ENCODE assay signal across 6 cellular contexts in the genomic region with DNA sequence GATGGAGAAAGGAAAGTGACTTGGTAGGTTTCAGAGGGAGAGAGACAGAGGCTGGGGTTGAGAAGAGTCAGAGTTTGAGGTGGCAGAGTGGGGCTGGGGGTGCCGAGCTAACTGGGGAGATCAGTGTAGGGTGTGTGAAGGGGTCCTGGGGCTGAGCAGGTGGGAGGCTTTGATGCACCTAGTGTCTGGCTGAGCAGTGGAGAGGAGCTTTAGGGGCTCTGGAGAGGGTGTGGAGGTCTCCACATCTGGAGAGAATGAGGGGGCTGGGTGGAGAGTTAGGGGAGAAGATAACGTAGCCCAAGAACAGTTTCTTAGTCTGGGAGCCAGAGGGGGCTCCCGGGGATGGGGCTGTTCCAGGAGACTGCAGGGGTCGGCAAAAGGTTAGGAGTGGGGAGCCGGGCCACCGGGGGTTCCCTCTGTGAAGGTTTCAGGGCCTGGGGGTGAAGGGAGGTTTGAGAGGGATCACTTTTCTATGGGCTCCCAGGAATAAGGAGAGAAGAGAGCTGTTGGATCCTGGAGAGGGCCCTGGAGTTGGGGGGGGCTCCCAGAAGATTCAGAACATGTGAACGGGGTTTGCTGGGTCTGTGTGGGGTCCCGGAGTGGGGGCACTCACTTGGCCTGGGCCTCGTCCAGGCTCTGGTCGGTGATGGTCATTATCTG. TPM values are rescaled to one million over a fixed set of nuclear protein-coding genes. Genes with fewer than 3 reads are reported as not detected.
DNase-seq lines count a peak whose midpoint lies in the region; ATAC-seq and TF ChIP-seq lines count a peak whose summit lies in the region.

No MANE protein-coding gene starts in this region.

- no peak for ATAC-seq in GM18511 (IDR thresholded peaks at IDR 0.05; ENCODE audit: unreplicated experiment)

- intact Hi-C loops in cardiac septum (cut with DNase I), result no loop called here
- intact Hi-C loops in vagina (cut with DNase I), result loop anchor here (10.0 kb wide), 1 partner anchor 1016 kb away; a partner anchor contains a TSS

- no peaks in the 10 kb centered on the region for H3K9me3 ChIP-seq in cardiac muscle cell (ENCODE audit: low read depth)
- H3K9me3 ChIP-seq in vagina, result no peaks in the 10 kb centered on the region

- H3K4me3 ChIP-seq in cardiac muscle cell, result peak overlapping the region; percentile 80
- H3K4me3 ChIP-seq in iPS-11a (ENCODE audit: low read depth, low read length), result peak overlapping the region; percentile 51
- H3K4me3 ChIP-seq in vagina, result peak overlapping the region; percentile 57 to 85

- H3K36me3 ChIP-seq in cardiac muscle cell (peaks cover 15% of the 10 kb centered on the region), vagina (peaks cover 0 to 19% of the 10 kb centered on the region in 2 donors)

- no peak for TF ChIP-seq POLR2A in vagina (IDR thresholded peaks at IDR 0.05)

- peaks cover 4% of the 10 kb centered on the region for H3K4me1 ChIP-seq in cardiac muscle cell (ENCODE audit: low read depth)
- H3K4me1 ChIP-seq in vagina, result peaks cover 69% of the 10 kb centered on the region

- TF ChIP-seq CTCF in cardiac muscle cell (IDR thresholded peaks at IDR 0.05; ENCODE audit: low read depth, low read length) (no peak), vagina (IDR thresholded peaks at IDR 0.05) (no peak)

- H3K27me3 ChIP-seq in cardiac muscle cell (no peaks in the 10 kb centered on the region), vagina (no peaks in the 10 kb centered on the region)

- H3K27ac ChIP-seq in cardiac muscle cell (peak overlapping the region; percentile 97), vagina (peak overlapping the region; percentile 99)

- DNase-seq in cardiac muscle cell (ENCODE audit: low read depth in 1 of 2, low spot score in 1 of 2), result no peak
- no peak for DNase-seq in cardiac septum (ENCODE audit: low spot score)
- DNase-seq in vagina (ENCODE audit: extremely low spot score in 2 of 2), result no peak
- DNase-seq in HuH-7 (ENCODE audit: low spot score), result no peak

RNA-seq across cellular contexts. Expression of a gene that starts 0.8 kb away (rescaled TPM):
- total RNA-seq in cardiac muscle cell (124 and 130 TPM in 2 replicates), cardiac septum (46.9 TPM), vagina (49.4 TPM)
- polyA plus RNA-seq in cardiac muscle cell, result 17.3 and 23.9 TPM in 2 replicates

RNA-seq across cellular contexts. Expression of a gene that starts 3.2 kb away (rescaled TPM):
- total RNA-seq in cardiac muscle cell (16.7 and 18.0 TPM in 2 replicates), cardiac septum (6.9 TPM), vagina (16.2 TPM)
- polyA plus RNA-seq in cardiac muscle cell, result 14.5 and 17.4 TPM in 2 replicates

RNA-seq across cellular contexts. Expression of a gene that starts 5.2 kb away (rescaled TPM):
- 5.0 and 13.5 TPM in 2 replicates for total RNA-seq in cardiac muscle cell
- polyA plus RNA-seq in cardiac muscle cell, result 4.8 and 9.8 TPM in 2 replicates
- 3.5 TPM for total RNA-seq in cardiac septum
- total RNA-seq in vagina, result 8.1 TPM

RNA-seq across cellular contexts. Expression of a gene that starts 11.0 kb away (rescaled TPM):
- total RNA-seq in cardiac muscle cell (180 and 188 TPM in 2 replicates), cardiac septum (60.7 TPM), vagina (48.4 TPM)
- 232 and 237 TPM in 2 replicates for polyA plus RNA-seq in cardiac muscle cell

RNA-seq across cellular contexts. Expression of a gene that starts 13.3 kb away (rescaled TPM):
- total RNA-seq in cardiac muscle cell, result 128 and 146 TPM in 2 replicates
- 69.3 and 69.6 TPM in 2 replicates for polyA plus RNA-seq in cardiac muscle cell
- total RNA-seq in cardiac septum, result 47.2 TPM
- total RNA-seq in vagina, result 35.1 TPM
